ENCODE assay signal across 1 cellular context in the genomic region with DNA sequence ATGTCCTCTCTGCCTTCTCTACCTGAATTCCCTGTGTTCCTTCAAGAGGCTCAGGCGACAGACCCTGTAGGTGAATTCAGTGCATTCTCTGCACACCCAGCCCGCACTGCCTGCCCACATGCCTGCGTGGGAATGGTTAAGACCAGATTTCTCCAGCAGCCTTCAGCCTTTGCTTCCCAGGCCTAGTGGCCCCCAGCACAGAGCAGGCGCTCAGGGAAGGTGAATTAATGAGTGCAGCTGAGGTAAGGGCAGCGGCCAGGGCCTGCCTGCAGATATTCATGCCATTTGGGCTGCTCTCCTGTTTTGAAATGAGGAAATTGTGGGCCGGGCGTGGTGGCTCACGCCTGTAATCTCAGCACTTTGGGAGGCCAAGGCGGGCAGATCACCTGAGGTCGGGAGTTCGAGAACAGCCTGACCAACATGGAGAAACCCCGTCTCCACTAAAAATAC.
TF ChIP-seq lines count a peak whose summit lies in the region.

No MANE protein-coding gene starts in this region.

TF ChIP-seq in GM23338, 12 proteins besides CTCF, POLR2A, EP300 and RAD21 (continued from another document):
- TF ChIP-seq, protein P1, sequence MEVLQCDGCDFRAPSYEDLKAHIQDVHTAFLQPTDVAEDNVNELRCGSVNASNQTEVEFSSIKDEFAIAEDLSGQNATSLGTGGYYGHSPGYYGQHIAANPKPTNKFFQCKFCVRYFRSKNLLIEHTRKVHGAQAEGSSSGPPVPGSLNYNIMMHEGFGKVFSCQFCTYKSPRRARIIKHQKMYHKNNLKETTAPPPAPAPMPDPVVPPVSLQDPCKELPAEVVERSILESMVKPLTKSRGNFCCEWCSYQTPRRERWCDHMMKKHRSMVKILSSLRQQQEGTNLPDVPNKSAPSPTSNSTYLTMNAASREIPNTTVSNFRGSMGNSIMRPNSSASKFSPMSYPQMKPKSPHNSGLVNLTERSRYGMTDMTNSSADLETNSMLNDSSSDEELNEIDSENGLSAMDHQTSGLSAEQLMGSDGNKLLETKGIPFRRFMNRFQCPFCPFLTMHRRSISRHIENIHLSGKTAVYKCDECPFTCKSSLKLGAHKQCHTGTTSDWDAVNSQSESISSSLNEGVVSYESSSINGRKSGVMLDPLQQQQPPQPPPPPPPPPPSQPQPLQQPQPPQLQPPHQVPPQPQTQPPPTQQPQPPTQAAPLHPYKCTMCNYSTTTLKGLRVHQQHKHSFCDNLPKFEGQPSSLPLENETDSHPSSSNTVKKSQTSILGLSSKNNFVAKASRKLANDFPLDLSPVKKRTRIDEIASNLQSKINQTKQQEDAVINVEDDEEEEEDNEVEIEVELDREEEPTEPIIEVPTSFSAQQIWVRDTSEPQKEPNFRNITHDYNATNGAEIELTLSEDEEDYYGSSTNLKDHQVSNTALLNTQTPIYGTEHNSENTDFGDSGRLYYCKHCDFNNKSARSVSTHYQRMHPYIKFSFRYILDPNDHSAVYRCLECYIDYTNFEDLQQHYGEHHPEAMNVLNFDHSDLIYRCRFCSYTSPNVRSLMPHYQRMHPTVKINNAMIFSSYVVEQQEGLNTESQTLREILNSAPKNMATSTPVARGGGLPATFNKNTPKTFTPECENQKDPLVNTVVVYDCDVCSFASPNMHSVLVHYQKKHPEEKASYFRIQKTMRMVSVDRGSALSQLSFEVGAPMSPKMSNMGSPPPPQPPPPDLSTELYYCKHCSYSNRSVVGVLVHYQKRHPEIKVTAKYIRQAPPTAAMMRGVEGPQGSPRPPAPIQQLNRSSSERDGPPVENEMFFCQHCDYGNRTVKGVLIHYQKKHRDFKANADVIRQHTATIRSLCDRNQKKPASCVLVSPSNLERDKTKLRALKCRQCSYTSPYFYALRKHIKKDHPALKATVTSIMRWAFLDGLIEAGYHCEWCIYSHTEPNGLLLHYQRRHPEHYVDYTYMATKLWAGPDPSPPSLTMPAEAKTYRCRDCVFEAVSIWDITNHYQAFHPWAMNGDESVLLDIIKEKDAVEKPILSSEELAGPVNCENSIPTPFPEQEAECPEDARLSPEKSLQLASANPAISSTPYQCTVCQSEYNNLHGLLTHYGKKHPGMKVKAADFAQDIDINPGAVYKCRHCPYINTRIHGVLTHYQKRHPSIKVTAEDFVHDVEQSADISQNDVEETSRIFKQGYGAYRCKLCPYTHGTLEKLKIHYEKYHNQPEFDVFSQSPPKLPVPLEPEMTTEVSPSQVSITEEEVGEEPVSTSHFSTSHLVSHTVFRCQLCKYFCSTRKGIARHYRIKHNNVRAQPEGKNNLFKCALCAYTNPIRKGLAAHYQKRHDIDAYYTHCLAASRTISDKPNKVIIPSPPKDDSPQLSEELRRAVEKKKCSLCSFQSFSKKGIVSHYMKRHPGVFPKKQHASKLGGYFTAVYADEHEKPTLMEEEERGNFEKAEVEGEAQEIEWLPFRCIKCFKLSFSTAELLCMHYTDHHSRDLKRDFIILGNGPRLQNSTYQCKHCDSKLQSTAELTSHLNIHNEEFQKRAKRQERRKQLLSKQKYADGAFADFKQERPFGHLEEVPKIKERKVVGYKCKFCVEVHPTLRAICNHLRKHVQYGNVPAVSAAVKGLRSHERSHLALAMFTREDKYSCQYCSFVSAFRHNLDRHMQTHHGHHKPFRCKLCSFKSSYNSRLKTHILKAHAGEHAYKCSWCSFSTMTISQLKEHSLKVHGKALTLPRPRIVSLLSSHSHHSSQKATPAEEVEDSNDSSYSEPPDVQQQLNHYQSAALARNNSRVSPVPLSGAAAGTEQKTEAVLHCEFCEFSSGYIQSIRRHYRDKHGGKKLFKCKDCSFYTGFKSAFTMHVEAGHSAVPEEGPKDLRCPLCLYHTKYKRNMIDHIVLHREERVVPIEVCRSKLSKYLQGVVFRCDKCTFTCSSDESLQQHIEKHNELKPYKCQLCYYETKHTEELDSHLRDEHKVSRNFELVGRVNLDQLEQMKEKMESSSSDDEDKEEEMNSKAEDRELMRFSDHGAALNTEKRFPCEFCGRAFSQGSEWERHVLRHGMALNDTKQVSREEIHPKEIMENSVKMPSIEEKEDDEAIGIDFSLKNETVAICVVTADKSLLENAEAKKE (CRISPR knock-in tag; IDR thresholded peaks at IDR 0.05): no peak
- TF ChIP-seq, protein P2, sequence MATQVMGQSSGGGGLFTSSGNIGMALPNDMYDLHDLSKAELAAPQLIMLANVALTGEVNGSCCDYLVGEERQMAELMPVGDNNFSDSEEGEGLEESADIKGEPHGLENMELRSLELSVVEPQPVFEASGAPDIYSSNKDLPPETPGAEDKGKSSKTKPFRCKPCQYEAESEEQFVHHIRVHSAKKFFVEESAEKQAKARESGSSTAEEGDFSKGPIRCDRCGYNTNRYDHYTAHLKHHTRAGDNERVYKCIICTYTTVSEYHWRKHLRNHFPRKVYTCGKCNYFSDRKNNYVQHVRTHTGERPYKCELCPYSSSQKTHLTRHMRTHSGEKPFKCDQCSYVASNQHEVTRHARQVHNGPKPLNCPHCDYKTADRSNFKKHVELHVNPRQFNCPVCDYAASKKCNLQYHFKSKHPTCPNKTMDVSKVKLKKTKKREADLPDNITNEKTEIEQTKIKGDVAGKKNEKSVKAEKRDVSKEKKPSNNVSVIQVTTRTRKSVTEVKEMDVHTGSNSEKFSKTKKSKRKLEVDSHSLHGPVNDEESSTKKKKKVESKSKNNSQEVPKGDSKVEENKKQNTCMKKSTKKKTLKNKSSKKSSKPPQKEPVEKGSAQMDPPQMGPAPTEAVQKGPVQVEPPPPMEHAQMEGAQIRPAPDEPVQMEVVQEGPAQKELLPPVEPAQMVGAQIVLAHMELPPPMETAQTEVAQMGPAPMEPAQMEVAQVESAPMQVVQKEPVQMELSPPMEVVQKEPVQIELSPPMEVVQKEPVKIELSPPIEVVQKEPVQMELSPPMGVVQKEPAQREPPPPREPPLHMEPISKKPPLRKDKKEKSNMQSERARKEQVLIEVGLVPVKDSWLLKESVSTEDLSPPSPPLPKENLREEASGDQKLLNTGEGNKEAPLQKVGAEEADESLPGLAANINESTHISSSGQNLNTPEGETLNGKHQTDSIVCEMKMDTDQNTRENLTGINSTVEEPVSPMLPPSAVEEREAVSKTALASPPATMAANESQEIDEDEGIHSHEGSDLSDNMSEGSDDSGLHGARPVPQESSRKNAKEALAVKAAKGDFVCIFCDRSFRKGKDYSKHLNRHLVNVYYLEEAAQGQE (IDR thresholded peaks at IDR 0.05; ENCODE audit: unreplicated experiment): no peak
- TF ChIP-seq CREB1 (CRISPR knock-in tag; IDR thresholded peaks at IDR 0.05; ENCODE audit: low read depth): no peak
- TF ChIP-seq STAT1 (IDR thresholded peaks at IDR 0.05; ENCODE audit: unreplicated experiment): no peak
- TF ChIP-seq NANOG (IDR thresholded peaks at IDR 0.05; ENCODE audit: borderline replicate concordance): no peak
- no peak for TF ChIP-seq ZNF114 (CRISPR knock-in tag; IDR thresholded peaks at IDR 0.05)
- TF ChIP-seq JUNB (IDR thresholded peaks at IDR 0.05; ENCODE audit: unreplicated experiment): no peak
- TF ChIP-seq POLR2AphosphoS5 (IDR thresholded peaks at IDR 0.05; ENCODE audit: low read depth): no peak
TF ChIP-seq in GM23338: peak in this region for 0.
